Comparison of ENCODE assay signal across 17 cellular contexts in the genomic region with DNA sequence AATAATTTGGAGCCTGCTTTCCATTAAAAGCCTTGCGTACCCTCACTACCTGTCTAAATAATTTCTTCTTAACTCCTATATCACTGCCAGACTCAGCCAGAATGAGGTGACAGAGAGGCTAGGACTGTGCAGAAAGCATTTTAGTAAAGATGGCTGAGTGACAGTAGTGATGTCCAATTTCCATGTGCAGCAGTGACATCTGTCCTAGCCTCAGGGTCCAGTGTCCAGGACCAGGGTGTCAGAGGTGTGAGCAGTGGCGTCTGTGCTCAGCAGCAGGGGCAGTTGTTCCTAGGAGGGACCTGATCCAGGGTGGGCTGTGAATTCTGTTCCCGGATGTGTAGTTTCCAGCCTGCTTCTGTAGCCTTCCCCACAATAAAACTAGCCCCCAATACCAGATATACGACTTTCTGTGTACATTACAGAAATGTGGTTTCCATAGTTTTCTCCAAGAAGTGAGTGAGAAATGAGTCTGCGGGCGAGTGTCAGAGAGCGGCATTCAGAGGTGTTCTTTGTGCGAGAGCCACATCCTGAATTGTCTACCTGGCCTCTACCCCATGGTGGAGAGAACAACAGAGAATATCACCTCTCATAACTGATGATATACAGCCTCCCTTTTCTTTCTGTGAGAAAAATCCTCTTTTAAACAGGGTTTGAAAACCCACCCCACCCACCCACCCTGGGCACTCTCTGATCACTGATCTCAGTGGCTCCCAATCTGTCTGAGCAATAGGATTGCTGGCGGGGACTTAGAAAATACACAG. TPM values are rescaled to one million over a fixed set of nuclear protein-coding genes. Genes with fewer than 3 reads are reported as not detected.
DNase-seq lines count a peak whose midpoint lies in the region; ATAC-seq and TF ChIP-seq lines count a peak whose summit lies in the region.
"Had no signal": no experiment of that assay in that cellular context is flagged by ENCODE, and none has a peak within 500 bp of the region (broad histone marks: within the 10 kb centered on the region; RNA-seq: fewer than 3 reads in every experiment).

No MANE protein-coding gene starts in this region.

- peak; percentile 68 for ATAC-seq in stimulated activated naive CD8-positive, alpha-beta T cell treated with anti-CD3 and anti-CD28 coated beads, Interleukin-15, amount 100 ng/mL, for 72 hours
- no peak for ATAC-seq in psoas muscle
- ATAC-seq: HCT116, Panc1 had no signal

- H3K9me3 ChIP-seq in psoas muscle = no peaks in the 10 kb centered on the region
- H3K9me3 ChIP-seq: Caco-2 had no signal

- 46 to 57% (median 56%) methylated on average over 8 to 9 of the region's 9 CpGs for WGBS in psoas muscle, 3 donors

- H3K4me1 ChIP-seq in psoas muscle = no peaks in the 10 kb centered on the region

- H3K27ac Mint-ChIP-seq in activated naive CD4-positive, alpha-beta T cell treated with anti-CD3 and anti-CD28 coated beads for 36 hours = no peak overlapping the region
- peak overlapping the region; percentile 10 for H3K27ac Mint-ChIP-seq in T-helper 1 cell treated with Interleukin-12 subunit alpha and Interleukin-12 subunit beta and Interleukin-4 antibody, amounts not matched to agents 30 μg/mL and 1 μg/mL, for 36 hours
- H3K27ac Mint-ChIP-seq in stimulated activated naive CD8-positive, alpha-beta T cell treated with anti-CD3 and anti-CD28 coated beads, Interleukin-15, amount 100 ng/mL, for 72 hours = peak overlapping the region; percentile 62 to 100
- H3K27ac Mint-ChIP-seq in activated T-helper 2 cell treated with anti-CD3 and anti-CD28 coated beads, Interferon-gamma antibody, Interleukin-2, Interleukin-4, amounts not matched to agents 10 μg/mL and 5 μg/mL and 100 μg/mL, durations not matched to agents 14 hours and 24 hours and 36 hours = no peak overlapping the region
- H3K27ac Mint-ChIP-seq in glutamatergic neuron (ENCODE audit: unreplicated experiment) = no peak overlapping the region
- H3K27ac Mint-ChIP-seq: mesothelial cell of epicardium had no signal

- H3K36me3 Mint-ChIP-seq in activated naive CD4-positive, alpha-beta T cell treated with anti-CD3 and anti-CD28 coated beads for 36 hours (ENCODE audit: low read depth) = peaks cover 36% of the 10 kb centered on the region
- peaks cover 43% of the 10 kb centered on the region for H3K36me3 Mint-ChIP-seq in T-helper 1 cell treated with Interleukin-12 subunit alpha and Interleukin-12 subunit beta and Interleukin-4 antibody, amounts not matched to agents 30 μg/mL and 1 μg/mL, for 36 hours (ENCODE audit: low read depth)
- H3K36me3 Mint-ChIP-seq in activated T-helper 2 cell treated with anti-CD3 and anti-CD28 coated beads, Interferon-gamma antibody, Interleukin-2, Interleukin-4, amounts not matched to agents 10 μg/mL and 5 μg/mL and 100 μg/mL, durations not matched to agents 14 hours and 24 hours and 36 hours (ENCODE audit: low read depth) = peaks cover 44% of the 10 kb centered on the region
- H3K36me3 Mint-ChIP-seq in glutamatergic neuron (ENCODE audit: unreplicated experiment) = no peaks in the 10 kb centered on the region
- H3K36me3 Mint-ChIP-seq: mesothelial cell of epicardium had no signal

- peaks cover 0 to 5% (median 3%) of the 10 kb centered on the region in 3 donors for H3K27me3 ChIP-seq in psoas muscle (ENCODE audit: insufficient read depth in 3 of 3, low read length in 2 of 3)

- H3K4me1 Mint-ChIP-seq in activated naive CD4-positive, alpha-beta T cell treated with anti-CD3 and anti-CD28 coated beads for 36 hours (ENCODE audit: low read depth) = peaks cover 43% of the 10 kb centered on the region
- H3K4me1 Mint-ChIP-seq in T-helper 1 cell treated with Interleukin-12 subunit alpha and Interleukin-12 subunit beta and Interleukin-4 antibody, amounts not matched to agents 30 μg/mL and 1 μg/mL, for 36 hours (ENCODE audit: low read depth) = peaks cover 36% of the 10 kb centered on the region
- peaks cover 62% of the 10 kb centered on the region for H3K4me1 Mint-ChIP-seq in stimulated activated naive CD8-positive, alpha-beta T cell treated with anti-CD3 and anti-CD28 coated beads, Interleukin-15, amount 100 ng/mL, for 72 hours
- peaks cover 33% of the 10 kb centered on the region for H3K4me1 Mint-ChIP-seq in activated T-helper 2 cell treated with anti-CD3 and anti-CD28 coated beads, Interferon-gamma antibody, Interleukin-2, Interleukin-4, amounts not matched to agents 10 μg/mL and 5 μg/mL and 100 μg/mL, durations not matched to agents 14 hours and 24 hours and 36 hours (ENCODE audit: low read depth)
- no peaks in the 10 kb centered on the region for H3K4me1 Mint-ChIP-seq in glutamatergic neuron (ENCODE audit: low read depth, unreplicated experiment)
- H3K4me1 Mint-ChIP-seq: mesothelial cell of epicardium had no signal

- peak; percentile 20 for DNase-seq in activated naive CD4-positive, alpha-beta T cell treated with anti-CD3 and anti-CD28 coated beads for 36 hours
- no peak for DNase-seq in activated naive CD4-positive, alpha-beta T cell (lab: John Stamatoyannopoulos, UW)
- DNase-seq in effector CD4-positive, alpha-beta T cell = peak; percentile 31
- DNase-seq in stimulated activated naive CD8-positive, alpha-beta T cell treated with anti-CD3 and anti-CD28 coated beads, Interleukin-15, amount 100 ng/mL, for 72 hours = peak; percentile 41 to 52
- no peak for DNase-seq in activated T-helper 2 cell treated with anti-CD3 and anti-CD28 coated beads, Interferon-gamma antibody, Interleukin-2, Interleukin-4, amounts not matched to agents 10 μg/mL and 5 μg/mL and 100 μg/mL, durations not matched to agents 14 hours and 24 hours and 36 hours (ENCODE audit: low spot score)
- DNase-seq in psoas muscle (no peak), glutamatergic neuron (no peak)
- DNase-seq: Caco-2, EL, Kasumi-1, NCI-H1105 treated with DMSO at 0.1 percent for 48 hours, substantia nigra had no signal

- peaks cover 0 to 3% of the 10 kb centered on the region in 2 donors for H3K36me3 ChIP-seq in psoas muscle (ENCODE audit: insufficient read depth in 1 of 2, low read depth in 1 of 2)
- H3K36me3 ChIP-seq: cardiac muscle cell had no signal

- no peaks in the 10 kb centered on the region for H3K9me3 Mint-ChIP-seq in activated naive CD4-positive, alpha-beta T cell treated with anti-CD3 and anti-CD28 coated beads for 36 hours
- no peaks in the 10 kb centered on the region for H3K9me3 Mint-ChIP-seq in T-helper 1 cell treated with Interleukin-12 subunit alpha and Interleukin-12 subunit beta and Interleukin-4 antibody, amounts not matched to agents 30 μg/mL and 1 μg/mL, for 36 hours
- H3K9me3 Mint-ChIP-seq in stimulated activated naive CD8-positive, alpha-beta T cell treated with anti-CD3 and anti-CD28 coated beads, Interleukin-15, amount 100 ng/mL, for 72 hours = no peaks in the 10 kb centered on the region
- no peaks in the 10 kb centered on the region for H3K9me3 Mint-ChIP-seq in activated T-helper 2 cell treated with anti-CD3 and anti-CD28 coated beads, Interferon-gamma antibody, Interleukin-2, Interleukin-4, amounts not matched to agents 10 μg/mL and 5 μg/mL and 100 μg/mL, durations not matched to agents 14 hours and 24 hours and 36 hours
- H3K9me3 Mint-ChIP-seq in glutamatergic neuron (ENCODE audit: unreplicated experiment) = no peaks in the 10 kb centered on the region
- H3K9me3 Mint-ChIP-seq: mesothelial cell of epicardium had no signal

- no peak for TF ChIP-seq CTCF in psoas muscle (IDR thresholded peaks at IDR 0.05)
- TF ChIP-seq CTCF in glutamatergic neuron (IDR thresholded peaks at IDR 0.05; ENCODE audit: partially characterized antibody, unreplicated experiment) = no peak

- no peak overlapping the region for H3K4me3 ChIP-seq in psoas muscle
- H3K4me3 ChIP-seq: cardiac muscle cell had no signal

- no peaks in the 10 kb centered on the region for H3K27me3 Mint-ChIP-seq in activated naive CD4-positive, alpha-beta T cell treated with anti-CD3 and anti-CD28 coated beads for 36 hours (ENCODE audit: low read depth)
- peaks cover 3% of the 10 kb centered on the region for H3K27me3 Mint-ChIP-seq in T-helper 1 cell treated with Interleukin-12 subunit alpha and Interleukin-12 subunit beta and Interleukin-4 antibody, amounts not matched to agents 30 μg/mL and 1 μg/mL, for 36 hours (ENCODE audit: low read depth)
- no peaks in the 10 kb centered on the region for H3K27me3 Mint-ChIP-seq in stimulated activated naive CD8-positive, alpha-beta T cell treated with anti-CD3 and anti-CD28 coated beads, Interleukin-15, amount 100 ng/mL, for 72 hours
- peaks cover 2% of the 10 kb centered on the region for H3K27me3 Mint-ChIP-seq in activated T-helper 2 cell treated with anti-CD3 and anti-CD28 coated beads, Interferon-gamma antibody, Interleukin-2, Interleukin-4, amounts not matched to agents 10 μg/mL and 5 μg/mL and 100 μg/mL, durations not matched to agents 14 hours and 24 hours and 36 hours (ENCODE audit: low read depth)
- H3K27me3 Mint-ChIP-seq in glutamatergic neuron (ENCODE audit: unreplicated experiment) = peaks cover 8% of the 10 kb centered on the region

- H3K4me3 Mint-ChIP-seq in activated naive CD4-positive, alpha-beta T cell treated with anti-CD3 and anti-CD28 coated beads for 36 hours = no peak overlapping the region
- H3K4me3 Mint-ChIP-seq in T-helper 1 cell treated with Interleukin-12 subunit alpha and Interleukin-12 subunit beta and Interleukin-4 antibody, amounts not matched to agents 30 μg/mL and 1 μg/mL, for 36 hours = no peak overlapping the region
- H3K4me3 Mint-ChIP-seq in stimulated activated naive CD8-positive, alpha-beta T cell treated with anti-CD3 and anti-CD28 coated beads, Interleukin-15, amount 100 ng/mL, for 72 hours = peak overlapping the region in 1 of 2 donors; percentile 12
- H3K4me3 Mint-ChIP-seq in activated T-helper 2 cell treated with anti-CD3 and anti-CD28 coated beads, Interferon-gamma antibody, Interleukin-2, Interleukin-4, amounts not matched to agents 10 μg/mL and 5 μg/mL and 100 μg/mL, durations not matched to agents 14 hours and 24 hours and 36 hours (ENCODE audit: low read depth) = no peak overlapping the region
- H3K4me3 Mint-ChIP-seq in glutamatergic neuron (ENCODE audit: unreplicated experiment) = no peak overlapping the region
- H3K4me3 Mint-ChIP-seq: mesothelial cell of epicardium had no signal

- CTCF ChIA-PET in activated naive CD4-positive, alpha-beta T cell treated with anti-CD3 and anti-CD28 coated beads for 36 hours (lab: Charles Lee) = interaction anchor here (0.8 kb wide), 1 partner anchor 14 kb away, joined by 3 read pairs; no protein-coding TSS in a partner anchor

- H3K27ac ChIP-seq in psoas muscle = no peak overlapping the region
- H3K27ac ChIP-seq: cardiac muscle cell had no signal

- intact Hi-C loops in activated naive CD4-positive, alpha-beta T cell treated with anti-CD3 and anti-CD28 coated beads for 36 hours (cut with micrococcal nuclease) = no loop called here
- intact Hi-C loops in activated T-helper 2 cell treated with anti-CD3 and anti-CD28 coated beads, Interferon-gamma antibody, Interleukin-2, Interleukin-4, amounts not matched to agents 10 μg/mL and 5 μg/mL and 100 μg/mL, durations not matched to agents 14 hours and 24 hours and 36 hours (cut with micrococcal nuclease) = no loop called here
- intact Hi-C loops in psoas muscle (cut with DNase I) = no loop called here

RNA-seq across cellular contexts. Expression of gene HLA-B, which starts 5.8 kb away (rescaled TPM):
- total RNA-seq in activated naive CD4-positive, alpha-beta T cell treated with anti-CD3 and anti-CD28 coated beads for 36 hours = 1,000 to 10,000 TPM; 3,225 to 3,295 TPM
- 3,580 and 3,693 TPM in 2 replicates for total RNA-seq in activated T-helper 2 cell treated with anti-CD3 and anti-CD28 coated beads, Interferon-gamma antibody, Interleukin-2, Interleukin-4, amounts not matched to agents 10 μg/mL and 5 μg/mL and 100 μg/mL, durations not matched to agents 14 hours and 24 hours and 36 hours
- 100 to 1,000 TPM; 185 to 402 (median 277) TPM for total RNA-seq in psoas muscle
- 100 to 1,000 TPM; 138 to 237 (median 218) TPM for polyA plus RNA-seq in psoas muscle
- 11.4 TPM for total RNA-seq in glutamatergic neuron (ENCODE audit: unreplicated experiment)

RNA-seq across cellular contexts. Expression of gene MICA, which starts 52.2 kb away (rescaled TPM):
- 10 to 100 TPM; 10.2 to 10.4 TPM for total RNA-seq in activated naive CD4-positive, alpha-beta T cell treated with anti-CD3 and anti-CD28 coated beads for 36 hours
- total RNA-seq in activated T-helper 2 cell treated with anti-CD3 and anti-CD28 coated beads, Interferon-gamma antibody, Interleukin-2, Interleukin-4, amounts not matched to agents 10 μg/mL and 5 μg/mL and 100 μg/mL, durations not matched to agents 14 hours and 24 hours and 36 hours = 5.6 and 6.0 TPM in 2 replicates
- 1 to 10 TPM; 2.7 to 5.7 (median 4.2) TPM for total RNA-seq in psoas muscle
- polyA plus RNA-seq in psoas muscle = 1 to 10 TPM; 4.1 to 5.7 (median 5.0) TPM
- total RNA-seq in glutamatergic neuron (ENCODE audit: unreplicated experiment) = 0.42 TPM

Comparison
In these comparisons a context has a peak if more than half of its experiments do, and no peak if none do; other contexts are left out.
1. DNase-seq: peak in activated naive CD4-positive, alpha-beta T cell treated with anti-CD3 and anti-CD28 coated beads for 36 hours (single experiment), effector CD4-positive, alpha-beta T cell (single experiment) and stimulated activated naive CD8-positive, alpha-beta T cell treated with anti-CD3 and anti-CD28 coated beads, Interleukin-15, amount 100 ng/mL, for 72 hours (2 of 2); none in activated naive CD4-positive, alpha-beta T cell (0 of 4), activated T-helper 2 cell treated with anti-CD3 and anti-CD28 coated beads, Interferon-gamma antibody, Interleukin-2, Interleukin-4, amounts not matched to agents 10 μg/mL and 5 μg/mL and 100 μg/mL, durations not matched to agents 14 hours and 24 hours and 36 hours (single experiment), psoas muscle (0 of 2) and glutamatergic neuron (single experiment).
2. H3K27ac Mint-ChIP-seq: peak in T-helper 1 cell treated with Interleukin-12 subunit alpha and Interleukin-12 subunit beta and Interleukin-4 antibody, amounts not matched to agents 30 μg/mL and 1 μg/mL, for 36 hours (single experiment) and stimulated activated naive CD8-positive, alpha-beta T cell treated with anti-CD3 and anti-CD28 coated beads, Interleukin-15, amount 100 ng/mL, for 72 hours (2 of 2); none in activated naive CD4-positive, alpha-beta T cell treated with anti-CD3 and anti-CD28 coated beads for 36 hours (single experiment), activated T-helper 2 cell treated with anti-CD3 and anti-CD28 coated beads, Interferon-gamma antibody, Interleukin-2, Interleukin-4, amounts not matched to agents 10 μg/mL and 5 μg/mL and 100 μg/mL, durations not matched to agents 14 hours and 24 hours and 36 hours (single experiment) and glutamatergic neuron (single experiment).
3. RNA of gene HLA-B, which starts 5.8 kb away (total RNA-seq): 3,580 to 3,693 TPM in activated T-helper 2 cell treated with anti-CD3 and anti-CD28 coated beads, Interferon-gamma antibody, Interleukin-2, Interleukin-4, amounts not matched to agents 10 μg/mL and 5 μg/mL and 100 μg/mL, durations not matched to agents 14 hours and 24 hours and 36 hours, 3,225 to 3,295 TPM in activated naive CD4-positive, alpha-beta T cell treated with anti-CD3 and anti-CD28 coated beads for 36 hours and 185 to 402 TPM in psoas muscle; 11.4 TPM in glutamatergic neuron (single experiment); every median in the first group is over 10 times any median in the second.